ENCODE assay signal across 1 cellular context in the genomic region with DNA sequence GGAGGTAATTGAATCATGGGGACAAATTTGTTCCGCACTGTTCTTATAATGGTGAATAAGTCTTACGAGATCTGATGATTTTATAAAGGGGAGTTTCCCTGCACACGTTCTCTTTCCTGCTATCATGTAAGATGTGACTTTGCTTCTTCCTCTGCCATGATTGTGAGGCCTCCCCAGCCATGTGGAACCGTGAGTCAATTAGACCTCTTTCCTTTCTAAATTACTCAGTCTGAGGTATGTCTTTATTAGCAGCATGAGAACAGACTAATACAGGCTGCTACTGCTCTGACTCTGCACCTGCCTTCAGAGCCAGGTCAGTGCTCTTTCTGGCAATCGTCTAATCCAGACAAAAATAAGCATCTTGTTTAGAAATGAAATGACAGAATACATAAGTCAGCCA.
TF ChIP-seq lines count a peak whose summit lies in the region.

No MANE protein-coding gene starts in this region.

TF ChIP-seq in GM12878, 131 proteins besides CTCF, POLR2A, EP300 and RAD21 (continued from another document):
- TF ChIP-seq, protein P1, sequence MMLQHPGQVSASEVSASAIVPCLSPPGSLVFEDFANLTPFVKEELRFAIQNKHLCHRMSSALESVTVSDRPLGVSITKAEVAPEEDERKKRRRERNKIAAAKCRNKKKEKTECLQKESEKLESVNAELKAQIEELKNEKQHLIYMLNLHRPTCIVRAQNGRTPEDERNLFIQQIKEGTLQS (IDR thresholded peaks at IDR 0.05; ENCODE audit: borderline replicate concordance, extremely low read depth, low read depth, low read length) = no peak
- TF ChIP-seq BCL11A (IDR thresholded peaks at IDR 0.05; ENCODE audit: low read depth, low read length) (no peak), TARDBP (IDR thresholded peaks at IDR 0.05; ENCODE audit: borderline replicate concordance) (no peak), NFIC (IDR thresholded peaks at IDR 0.05; ENCODE audit: low read depth, low read length) (0 out of 2 replicates have a peak, but pooled peaks have one; percentile 18), CEBPB (IDR thresholded peaks at IDR 0.05; ENCODE audit: borderline replicate concordance in 1 of 2, low read depth in 2 of 2, low read length in 2 of 2) (no peak), PAX5 (IDR thresholded peaks at IDR 0.05; ENCODE audit: borderline replicate concordance, low read depth, low read length) (peak; percentile 56; the same call in 1 of the 2 replicates), ZBTB33 (IDR thresholded peaks at IDR 0.05) (no peak), ZNF384 (IDR thresholded peaks at IDR 0.05; ENCODE audit: borderline replicate concordance, low read depth, low read length) (no peak), ATF7 (IDR thresholded peaks at IDR 0.05; ENCODE audit: low read depth) (0 out of 2 replicates have a peak, but pooled peaks have one; percentile 35), BHLHE40 (IDR thresholded peaks at IDR 0.05; ENCODE audit: borderline replicate concordance in 1 of 2, low read depth in 2 of 2, low read length in 1 of 2) (peak; percentile 48 to 50; a peak in 2 of 4 replicates), MEF2B (IDR thresholded peaks at IDR 0.05; ENCODE audit: partially characterized antibody, poor library complexity, severe bottlenecking) (peak; percentile 30), IRF3 (IDR thresholded peaks at IDR 0.05) (no peak), ETV6 (conservative IDR thresholded peaks at IDR 0.05 in 1 of 2, IDR thresholded peaks at IDR 0.05 in 1 of 2; ENCODE audit: borderline replicate concordance in 1 of 2, low read depth in 1 of 2) (peak in 1 of 2 experiments; percentile 76; a peak in 1 of 4 replicates), STAT3 (IDR thresholded peaks at IDR 0.05; ENCODE audit: low read depth, low read length) (no peak), MAX (IDR thresholded peaks at IDR 0.05; ENCODE audit: low read depth, low read length) (no peak), IRF4 (IDR thresholded peaks at IDR 0.05; ENCODE audit: low read depth, low read length) (0 out of 2 replicates have a peak, but pooled peaks have one; percentile 45), RBBP5 (conservative IDR thresholded peaks at IDR 0.05) (no peak), EZH2 (IDR thresholded peaks at IDR 0.05; ENCODE audit: borderline replicate concordance, control insufficient read depth, low read depth, low read length) (no peak), POU2F2 (IDR thresholded peaks at IDR 0.05; ENCODE audit: borderline replicate concordance, low read depth, low read length) (no peak), MTA2 (IDR thresholded peaks at IDR 0.05; ENCODE audit: low read depth) (peak; percentile 65), ZNF207 (IDR thresholded peaks at IDR 0.05; ENCODE audit: borderline replicate concordance) (no peak), FOS (IDR thresholded peaks at IDR 0.05; ENCODE audit: borderline replicate concordance, extremely low read depth, insufficient read length) (no peak), JUND (IDR thresholded peaks at IDR 0.05; ENCODE audit: low read depth, low read length) (no peak), RFX5 (IDR thresholded peaks at IDR 0.05; ENCODE audit: low read depth, low read length) (no peak), SUPT20H (IDR thresholded peaks at IDR 0.05; ENCODE audit: borderline replicate concordance, control insufficient read depth, low read depth, low read length) (no peak), ZSCAN29 (IDR thresholded peaks at IDR 0.05) (no peak)
- TF ChIP-seq, protein P2, sequence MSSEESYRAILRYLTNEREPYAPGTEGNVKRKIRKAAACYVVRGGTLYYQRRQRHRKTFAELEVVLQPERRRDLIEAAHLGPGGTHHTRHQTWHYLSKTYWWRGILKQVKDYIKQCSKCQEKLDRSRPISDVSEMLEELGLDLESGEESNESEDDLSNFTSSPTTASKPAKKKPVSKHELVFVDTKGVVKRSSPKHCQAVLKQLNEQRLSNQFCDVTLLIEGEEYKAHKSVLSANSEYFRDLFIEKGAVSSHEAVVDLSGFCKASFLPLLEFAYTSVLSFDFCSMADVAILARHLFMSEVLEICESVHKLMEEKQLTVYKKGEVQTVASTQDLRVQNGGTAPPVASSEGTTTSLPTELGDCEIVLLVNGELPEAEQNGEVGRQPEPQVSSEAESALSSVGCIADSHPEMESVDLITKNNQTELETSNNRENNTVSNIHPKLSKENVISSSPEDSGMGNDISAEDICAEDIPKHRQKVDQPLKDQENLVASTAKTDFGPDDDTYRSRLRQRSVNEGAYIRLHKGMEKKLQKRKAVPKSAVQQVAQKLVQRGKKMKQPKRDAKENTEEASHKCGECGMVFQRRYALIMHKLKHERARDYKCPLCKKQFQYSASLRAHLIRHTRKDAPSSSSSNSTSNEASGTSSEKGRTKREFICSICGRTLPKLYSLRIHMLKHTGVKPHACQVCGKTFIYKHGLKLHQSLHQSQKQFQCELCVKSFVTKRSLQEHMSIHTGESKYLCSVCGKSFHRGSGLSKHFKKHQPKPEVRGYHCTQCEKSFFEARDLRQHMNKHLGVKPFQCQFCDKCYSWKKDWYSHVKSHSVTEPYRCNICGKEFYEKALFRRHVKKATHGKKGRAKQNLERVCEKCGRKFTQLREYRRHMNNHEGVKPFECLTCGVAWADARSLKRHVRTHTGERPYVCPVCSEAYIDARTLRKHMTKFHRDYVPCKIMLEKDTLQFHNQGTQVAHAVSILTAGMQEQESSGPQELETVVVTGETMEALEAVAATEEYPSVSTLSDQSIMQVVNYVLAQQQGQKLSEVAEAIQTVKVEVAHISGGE (CRISPR knock-in tag; IDR thresholded peaks at IDR 0.05) = no peak
- TF ChIP-seq, protein P3, sequence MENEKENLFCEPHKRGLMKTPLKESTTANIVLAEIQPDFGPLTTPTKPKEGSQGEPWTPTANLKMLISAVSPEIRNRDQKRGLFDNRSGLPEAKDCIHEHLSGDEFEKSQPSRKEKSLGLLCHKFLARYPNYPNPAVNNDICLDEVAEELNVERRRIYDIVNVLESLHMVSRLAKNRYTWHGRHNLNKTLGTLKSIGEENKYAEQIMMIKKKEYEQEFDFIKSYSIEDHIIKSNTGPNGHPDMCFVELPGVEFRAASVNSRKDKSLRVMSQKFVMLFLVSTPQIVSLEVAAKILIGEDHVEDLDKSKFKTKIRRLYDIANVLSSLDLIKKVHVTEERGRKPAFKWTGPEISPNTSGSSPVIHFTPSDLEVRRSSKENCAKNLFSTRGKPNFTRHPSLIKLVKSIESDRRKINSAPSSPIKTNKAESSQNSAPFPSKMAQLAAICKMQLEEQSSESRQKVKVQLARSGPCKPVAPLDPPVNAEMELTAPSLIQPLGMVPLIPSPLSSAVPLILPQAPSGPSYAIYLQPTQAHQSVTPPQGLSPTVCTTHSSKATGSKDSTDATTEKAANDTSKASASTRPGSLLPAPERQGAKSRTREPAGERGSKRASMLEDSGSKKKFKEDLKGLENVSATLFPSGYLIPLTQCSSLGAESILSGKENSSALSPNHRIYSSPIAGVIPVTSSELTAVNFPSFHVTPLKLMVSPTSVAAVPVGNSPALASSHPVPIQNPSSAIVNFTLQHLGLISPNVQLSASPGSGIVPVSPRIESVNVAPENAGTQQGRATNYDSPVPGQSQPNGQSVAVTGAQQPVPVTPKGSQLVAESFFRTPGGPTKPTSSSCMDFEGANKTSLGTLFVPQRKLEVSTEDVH (IDR thresholded peaks at IDR 0.05; ENCODE audit: low read depth, partially characterized antibody) = no peak
